Comparison of ENCODE assay signal across 8 cellular contexts in the genomic region with DNA sequence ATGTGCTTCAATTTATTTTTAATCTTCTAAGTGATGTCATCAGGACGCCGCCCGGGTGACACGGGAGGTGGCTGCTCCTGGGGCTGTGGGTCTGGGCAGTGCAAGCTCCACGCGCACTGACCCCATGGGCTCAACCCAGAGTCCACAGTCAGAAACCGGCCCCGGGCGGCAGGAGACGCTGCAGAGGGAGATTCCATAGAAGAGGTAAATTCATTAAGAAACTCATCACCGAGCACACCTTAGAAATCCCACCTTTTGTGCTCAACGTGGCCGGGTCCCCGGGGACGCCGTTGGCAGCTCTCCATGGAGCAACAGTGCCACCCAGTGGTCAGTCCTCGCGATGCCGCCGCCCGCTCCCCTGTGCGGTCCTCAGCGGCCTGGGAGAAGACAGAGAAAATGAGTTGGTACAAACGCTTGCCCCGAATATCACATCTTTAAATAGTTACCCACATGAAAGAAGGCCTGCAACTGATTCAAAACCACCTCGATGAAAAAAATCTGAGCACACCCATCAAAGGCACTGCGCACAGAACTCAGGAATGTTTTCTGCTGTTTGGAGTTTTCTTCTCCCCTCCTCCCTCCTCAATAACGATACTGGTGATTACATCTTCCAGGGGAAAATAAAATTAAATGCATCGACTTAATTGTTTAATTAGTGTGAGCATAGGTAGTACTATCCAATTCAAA.
DNase-seq lines count a peak whose midpoint lies in the region; ATAC-seq and TF ChIP-seq lines count a peak whose summit lies in the region.

No MANE protein-coding gene starts in this region.

- 9% methylated on average over 29 of the region's 29 CpGs for WGBS in right cardiac atrium

- no peaks in the 10 kb centered on the region for H3K9me3 Mint-ChIP-seq in activated naive CD8-positive, alpha-beta T cell treated with anti-CD3 and anti-CD28 coated beads for 36 hours

- H3K36me3 ChIP-seq in HAP-1 (replicated peaks), result no peaks in the 10 kb centered on the region

- H3K9me3 ChIP-seq in HAP-1 (no peaks in the 10 kb centered on the region), right cardiac atrium (ENCODE audit: control insufficient read depth, low read length) (no peaks in the 10 kb centered on the region)

- in situ Hi-C loops in HAP-1 (cut with MboI; ENCODE audit: low sequenced_read_pairs), result no loop called here

- ATAC-seq in right cardiac atrium, result peak; percentile 86 to 88

- H3K4me3 ChIP-seq in HAP-1, result no peak overlapping the region
- H3K4me3 ChIP-seq in right cardiac atrium (ENCODE audit: low read length), result no peak overlapping the region
- peak overlapping the region; percentile 12 for H3K4me3 ChIP-seq in skeletal muscle cell (ENCODE audit: low read depth, low read length)

- intact Hi-C loops in right cardiac atrium (cut with DNase I), result loop anchor here (2.0 to 10.0 kb wide), 4 partner anchors 416 to 421 kb away; no protein-coding TSS in a partner anchor

- peaks cover 9% of the 10 kb centered on the region; the same call in 1 of the 2 replicates for H3K27me3 ChIP-seq in HAP-1 (ENCODE audit: low read depth)
- no peaks in the 10 kb centered on the region for H3K27me3 ChIP-seq in right cardiac atrium (ENCODE audit: control insufficient read depth, insufficient read depth)

- peaks cover 32% of the 10 kb centered on the region for H3K27me3 Mint-ChIP-seq in activated naive CD8-positive, alpha-beta T cell treated with anti-CD3 and anti-CD28 coated beads for 36 hours

- no peak overlapping the region for H3K27ac Mint-ChIP-seq in activated naive CD8-positive, alpha-beta T cell treated with anti-CD3 and anti-CD28 coated beads for 36 hours

- H3K4me1 Mint-ChIP-seq in activated naive CD8-positive, alpha-beta T cell treated with anti-CD3 and anti-CD28 coated beads for 36 hours, result peaks cover 6% of the 10 kb centered on the region

- H3K4me1 ChIP-seq in HAP-1 (no peaks in the 10 kb centered on the region), right cardiac atrium (ENCODE audit: control insufficient read depth, insufficient read depth, low read length) (no peaks in the 10 kb centered on the region)

- peak; percentile 92 for TF ChIP-seq CTCF in GM12873 (IDR thresholded peaks at IDR 0.05; ENCODE audit: insufficient read depth, low read depth, low read length, missing control alignments)

- no peak overlapping the region for H3K27ac ChIP-seq in right cardiac atrium (ENCODE audit: low read length)

- H3K4me3 Mint-ChIP-seq in activated naive CD8-positive, alpha-beta T cell treated with anti-CD3 and anti-CD28 coated beads for 36 hours, result no peak overlapping the region

- H3K36me3 Mint-ChIP-seq in activated naive CD8-positive, alpha-beta T cell treated with anti-CD3 and anti-CD28 coated beads for 36 hours, result no peaks in the 10 kb centered on the region

- DNase-seq in HAP-1 (ENCODE audit: low spot score in 2 of 2), result peak; percentile 45 to 79
- DNase-seq in LoVo (ENCODE audit: low spot score), result peak; percentile 20
- peak; percentile 51 for DNase-seq in SKM-1 (lab: John Stamatoyannopoulos, UW; ENCODE audit: unreplicated experiment)
- DNase-seq in activated naive CD8-positive, alpha-beta T cell treated with anti-CD3 and anti-CD28 coated beads for 36 hours, result peak; percentile 74
- peak; percentile 39 to 79 (median 77) for DNase-seq in right cardiac atrium
- DNase-seq in skeletal muscle cell (ENCODE audit: low read depth), result no peak
- no peak for DNase-seq in NCI-H526 treated with DMSO at 0.1 percent for 48 hours (lab: John Stamatoyannopoulos, UW)

Comparison
In these comparisons a context has a peak if more than half of its experiments do, and no peak if none do; other contexts are left out.
1. DNase-seq: peak in HAP-1 (2 of 2), LoVo (single experiment), SKM-1 (single experiment), activated naive CD8-positive, alpha-beta T cell treated with anti-CD3 and anti-CD28 coated beads for 36 hours (single experiment) and right cardiac atrium (3 of 3); none in skeletal muscle cell (single experiment) and NCI-H526 treated with DMSO at 0.1 percent for 48 hours (single experiment).